10 cellular contexts compared by ENCODE assay signal in the genomic region with DNA sequence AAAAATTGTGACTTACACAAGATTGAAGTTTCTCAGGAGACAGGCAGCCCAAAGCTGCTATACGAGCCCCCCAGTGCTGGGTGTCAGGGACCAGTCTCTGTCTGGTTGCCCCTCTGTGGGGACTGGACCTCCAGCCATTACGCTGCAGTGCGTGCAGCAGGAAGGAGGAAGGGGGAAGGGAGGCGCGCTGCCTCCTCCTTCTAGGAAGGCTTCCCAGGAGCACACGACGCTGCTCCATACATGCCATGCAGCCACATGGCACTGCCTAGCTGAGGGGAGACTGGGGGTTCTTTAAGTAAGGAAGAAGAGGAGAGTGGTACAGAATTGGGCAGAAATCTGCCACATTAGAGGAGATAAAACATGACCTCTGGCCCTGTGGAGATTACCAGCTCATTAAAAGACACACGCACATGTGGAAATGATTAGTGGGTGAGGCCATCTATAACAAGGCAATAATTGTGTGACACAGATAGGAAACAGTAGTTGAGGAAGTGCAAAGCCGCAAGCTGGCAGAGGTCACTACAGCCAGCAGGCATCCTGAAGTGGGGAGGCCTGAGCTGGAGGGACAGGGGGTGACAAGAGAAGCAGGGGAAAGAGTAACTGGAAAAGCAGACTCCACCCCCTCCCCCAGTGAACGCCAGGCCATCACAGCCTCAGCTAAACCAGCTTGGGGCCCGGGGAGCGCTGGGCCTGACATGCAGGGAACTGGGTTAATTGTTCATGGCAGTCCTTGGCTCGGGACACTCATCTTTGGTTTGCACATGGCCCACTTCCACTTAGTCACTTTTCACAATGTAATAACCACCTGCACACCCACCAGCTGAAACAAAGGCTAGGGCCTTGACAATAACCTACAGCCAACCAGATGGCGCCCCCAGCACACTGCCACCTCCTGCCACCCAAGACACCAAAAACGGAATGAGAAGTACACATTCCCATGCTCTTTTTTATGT. TPM values are rescaled to one million over a fixed set of nuclear protein-coding genes. Genes with fewer than 3 reads are reported as not detected.
DNase-seq lines count a peak whose midpoint lies in the region; ATAC-seq, FAIRE-seq and TF ChIP-seq lines count a peak whose summit lies in the region.
"Had no signal": no experiment of that assay in that cellular context is flagged by ENCODE, and none has a peak within 500 bp of the region (broad histone marks: within the 10 kb centered on the region; RNA-seq: fewer than 3 reads in every experiment).

No MANE protein-coding gene starts in this region.

- no peaks in the 10 kb centered on the region for H3K79me2 ChIP-seq in endothelial cell of umbilical vein (ENCODE audit: control insufficient read depth, insufficient read depth, low read length)

- no peaks in the 10 kb centered on the region for H3K9me1 ChIP-seq in endothelial cell of umbilical vein (replicated peaks; ENCODE audit: control insufficient read depth, extremely low read depth, insufficient read depth, low read length)

- TF ChIP-seq POLR2A in endothelial cell of umbilical vein (IDR thresholded peaks at IDR 0.05; ENCODE audit: low read depth, low read length) (no peak), transverse colon (IDR thresholded peaks at IDR 0.05) (no peak)

- intact Hi-C loops in Right ventricle myocardium superior (cut with DNase I) (no loop called here), left ventricle myocardium inferior (cut with micrococcal nuclease) (no loop called here), endothelial cell of umbilical vein (cut with micrococcal nuclease) (loop anchor here (1.0 kb wide), 2 partner anchors 40 to 54 kb away; no protein-coding TSS in a partner anchor), transverse colon (cut with DNase I; ENCODE audit: low total_unique reads) (no loop called here), tibial artery (cut with DNase I; ENCODE audit: low total_unique reads) (no loop called here)

- H3K4me1 ChIP-seq in left ventricle myocardium inferior (peaks cover 52% of the 10 kb centered on the region), endothelial cell of umbilical vein (ENCODE audit: control insufficient read depth, extremely low read depth, insufficient read depth, low read length) (peaks cover 33% of the 10 kb centered on the region), transverse colon (peaks cover 11 to 61% (median 41%) of the 10 kb centered on the region in 4 donors), tibial artery (peaks cover 0 to 3% (median 0%) of the 10 kb centered on the region in 4 donors)

- CTCF ChIA-PET in RWPE1 (lab: Yijun Ruan, JAX): interaction anchor here (0.7 kb wide), 1 partner anchor 41 kb away, joined by 3 read pairs; no protein-coding TSS in a partner anchor
- CTCF ChIA-PET in endothelial cell of umbilical vein (lab: Charles Lee): interaction anchor here (0.5 to 3.2 kb wide), 10 partner anchors 9 to 188 kb away, joined by 3 to 10 read pairs (median 3); partner anchors contain the start of gene CCDC88C

- H2AFZ ChIP-seq in endothelial cell of umbilical vein (ENCODE audit: low read depth, low read length): no peak overlapping the region

- TF ChIP-seq EP300 in transverse colon (IDR thresholded peaks at IDR 0.05; ENCODE audit: low read depth): no peak

- WGBS in transverse colon (ENCODE audit: low coverage in 1 of 2), 2 donors: 30 to 47% methylated on average over 7 to 15 of the region's 15 CpGs

- H3K4me3 ChIP-seq in left ventricle myocardium inferior (no peak overlapping the region), endothelial cell of umbilical vein (replicated peaks in 1 of 3; ENCODE audit: insufficient read depth in 1 of 3, low read depth in 1 of 3, low read length in 3 of 3) (no peak overlapping the region), transverse colon (no peak overlapping the region), tibial artery (no peak overlapping the region)

- dilution Hi-C loops in endothelial cell of umbilical vein (cut with MboI; ENCODE audit: extremely low pct_ligation_motif_present, low sequenced_read_pairs): no loop called here

- no peak for DNase-seq in Right ventricle myocardium superior
- DNase-seq in left ventricle myocardium inferior: no peak
- DNase-seq in RWPE1 (ENCODE audit: low spot score): no peak
- peak; percentile 51 for DNase-seq in endothelial cell of umbilical vein (ENCODE audit: low read depth, low spot score)
- peak; percentile 52 for DNase-seq in transverse colon
- DNase-seq in NCI-H2196 (lab: John Stamatoyannopoulos, UW; ENCODE audit: unreplicated experiment): no peak
- no peak for DNase-seq in tibial artery
- DNase-seq: cortex of kidney, NCI-H1092 had no signal

- H4K20me1 ChIP-seq in endothelial cell of umbilical vein (replicated peaks; ENCODE audit: control insufficient read depth, extremely low read depth, insufficient read depth, low read length): no peaks in the 10 kb centered on the region

- in situ Hi-C loops in transverse colon (cut with MboI; ENCODE audit: low pct_ligation_motif_present in 1 of 4, low pct_unique_long_range_greater_than_20kb in 1 of 4, low sequenced_read_pairs in 3 of 4): no loop called here

- ATAC-seq in Right ventricle myocardium superior (ENCODE audit: poor library complexity) (peak; percentile 47), GM21825 (IDR thresholded peaks at IDR 0.05; ENCODE audit: unreplicated experiment) (no peak)

- BruUV-seq in endothelial cell of umbilical vein (replicated peaks; lab: Mats Ljungman, UMichigan): no TSS peak

- H3K9ac ChIP-seq in endothelial cell of umbilical vein (replicated peaks; ENCODE audit: extremely low read depth, insufficient read depth, low read length): no peak overlapping the region

- no peaks in the 10 kb centered on the region for H3K9me3 ChIP-seq in left ventricle myocardium inferior (replicated peaks)
- no peaks in the 10 kb centered on the region for H3K9me3 ChIP-seq in endothelial cell of umbilical vein (replicated peaks; ENCODE audit: control insufficient read depth, insufficient read depth, low read length)
- no peaks in the 10 kb centered on the region for H3K9me3 ChIP-seq in transverse colon
- H3K9me3 ChIP-seq in tibial artery: no peaks in the 10 kb centered on the region

- peak; percentile 91 for FAIRE-seq in endothelial cell of umbilical vein (lab: Jason Lieb, UNC)

- H3K27ac ChIP-seq in left ventricle myocardium inferior (replicated peaks) (no peak overlapping the region), RWPE1 (peak overlapping the region; percentile 55), endothelial cell of umbilical vein (ENCODE audit: insufficient read depth, low read depth, low read length) (no peak overlapping the region), transverse colon (peak overlapping the region; percentile 53 to 73 (median 64)), tibial artery (no peak overlapping the region)

- H3K4me2 ChIP-seq in endothelial cell of umbilical vein (ENCODE audit: insufficient read depth, low read length): peak overlapping the region; percentile 8

- POLR2A ChIA-PET in RWPE1 (lab: Yijun Ruan, JAX; ENCODE audit: low non-redundant PET) (no interaction called here), endothelial cell of umbilical vein (lab: Charles Lee) (interaction anchor here (0.6 kb wide), 1 partner anchor 24 kb away, joined by 3 read pairs; no protein-coding TSS in a partner anchor)

- H3K27me3 ChIP-seq in left ventricle myocardium inferior (ENCODE audit: low read depth): peaks cover 39% of the 10 kb centered on the region
- H3K27me3 ChIP-seq in endothelial cell of umbilical vein (ENCODE audit: control insufficient read depth in 2 of 2, insufficient read depth in 2 of 2, low read length in 2 of 2): no peaks in the 10 kb centered on the region
- no peaks in the 10 kb centered on the region for H3K27me3 ChIP-seq in transverse colon
- H3K27me3 ChIP-seq in tibial artery: peaks cover 0 to 7% of the 10 kb centered on the region in 2 donors

- TF ChIP-seq CTCF in left ventricle myocardium inferior (IDR thresholded peaks at IDR 0.05; ENCODE audit: borderline replicate concordance): no peak
- TF ChIP-seq CTCF in RWPE1 (conservative IDR thresholded peaks at IDR 0.05; ENCODE audit: low read depth): no peak
- no peak for TF ChIP-seq CTCF in endothelial cell of umbilical vein (IDR thresholded peaks at IDR 0.05; ENCODE audit: extremely low read depth in 1 of 2, insufficient read depth in 1 of 2, low read depth in 1 of 2, low read length in 2 of 2)
- TF ChIP-seq CTCF in transverse colon (IDR thresholded peaks at IDR 0.05): no peak
- TF ChIP-seq CTCF in tibial artery (IDR thresholded peaks at IDR 0.05): no peak

- H3K36me3 ChIP-seq in left ventricle myocardium inferior (no peaks in the 10 kb centered on the region), endothelial cell of umbilical vein (ENCODE audit: control insufficient read depth in 2 of 2, extremely low read depth in 1 of 2, insufficient read depth in 2 of 2, low read length in 2 of 2) (no peaks in the 10 kb centered on the region), transverse colon (no peaks in the 10 kb centered on the region), tibial artery (no peaks in the 10 kb centered on the region)

TF ChIP-seq in endothelial cell of umbilical vein, 7 proteins besides CTCF, POLR2A, EP300 and RAD21:
- TF ChIP-seq JUN (IDR thresholded peaks at IDR 0.05; ENCODE audit: borderline replicate concordance, insufficient read depth, insufficient read length, low read depth) (no peak), FOS (IDR thresholded peaks at IDR 0.05; ENCODE audit: borderline replicate concordance, insufficient read depth, low read length) (peak; percentile 34), GATA2 (IDR thresholded peaks at IDR 0.05; ENCODE audit: insufficient read depth, insufficient read length, low read depth, low read length) (peak; percentile 81), POLR2AphosphoS5 (IDR thresholded peaks at IDR 0.05; ENCODE audit: insufficient read depth, low read depth, low read length) (peak; percentile 42)

RNA-seq across cellular contexts. Expression of gene CCDC88C, which starts 39.6 kb away (rescaled TPM):
- total RNA-seq in Right ventricle myocardium superior: 2.9 TPM
- 2.8 TPM for total RNA-seq in left ventricle myocardium inferior
- total RNA-seq in endothelial cell of umbilical vein: 29.6 and 52.1 TPM in 2 replicates
- polyA plus RNA-seq in endothelial cell of umbilical vein: 11.2 and 11.4 TPM in 2 replicates
- 10.1 and 12.1 TPM in 2 replicates for polyA plus RNA-seq in endothelial cell of umbilical vein (2011; cell fraction: cytosol; rRNA removed)
- polyA plus RNA-seq in endothelial cell of umbilical vein (2011; cell fraction: nucleus; rRNA removed): 37.8 and 42.5 TPM in 2 replicates
- 11.1 and 12.5 TPM in 2 replicates for polyA plus RNA-seq in endothelial cell of umbilical vein (2012)
- 33.4 and 44.5 TPM in 2 replicates for polyA minus RNA-seq in endothelial cell of umbilical vein
- 7.9 TPM for polyA minus RNA-seq in endothelial cell of umbilical vein (2011; cell fraction: cytosol; rRNA and poly(A)+ RNA removed)
- 40.9 and 45.2 TPM in 2 replicates for polyA minus RNA-seq in endothelial cell of umbilical vein (2011; cell fraction: nucleus; rRNA and poly(A)+ RNA removed)
- 100 to 1,000 TPM in 1 of 4 donors, 10 to 100 TPM in 3; 29.5 to 171 (median 60.3) TPM for total RNA-seq in transverse colon

Comparison
In these comparisons a context has a peak if more than half of its experiments do, and no peak if none do; other contexts are left out.
1. DNase-seq: peak in endothelial cell of umbilical vein (single experiment) and transverse colon (single experiment); none in Right ventricle myocardium superior (single experiment), left ventricle myocardium inferior (single experiment), RWPE1 (single experiment), NCI-H2196 (single experiment) and tibial artery (0 of 2).
2. H3K27ac ChIP-seq: peak in RWPE1 (single experiment) and transverse colon (4 of 4); none in left ventricle myocardium inferior (single experiment), endothelial cell of umbilical vein (single experiment) and tibial artery (0 of 2).